ENCODE assay signal across 14 cellular contexts in genomic region chr17:41973457-41973856, GRCh38. TPM values are rescaled to one million over a fixed set of nuclear protein-coding genes. Genes with fewer than 3 reads are reported as not detected.
A peak's percentile ranks its signal among the peaks of the same experiment; 100 is the strongest.
DNase-seq lines count a peak whose midpoint lies in the region; ATAC-seq and TF ChIP-seq lines count a peak whose summit lies in the region.
"Had no signal": no experiment of that assay in that cellular context is flagged by ENCODE, and none has a peak within 500 bp of the region (broad histone marks: within the 10 kb centered on the region; RNA-seq: fewer than 3 reads in every experiment).

No MANE protein-coding gene starts in this region.

- no peak overlapping the region for H3K14ac ChIP-seq in neuronal stem cell (ENCODE audit: low read length)

- H4K91ac ChIP-seq in neuronal stem cell (ENCODE audit: low read depth, low read length, poor library complexity) = no peak overlapping the region

- H3K18ac ChIP-seq in neuronal stem cell (ENCODE audit: low read length) = no peak overlapping the region

- H3K9me3 ChIP-seq in Panc1 (ENCODE audit: control insufficient read depth, insufficient read depth, low read depth, low read length) (no peaks in the 10 kb centered on the region), esophagus muscularis mucosa (no peaks in the 10 kb centered on the region), neuronal stem cell (replicated peaks in 1 of 2; ENCODE audit: control insufficient read depth in 2 of 2, insufficient read depth in 1 of 2, low read depth in 1 of 2, low read length in 2 of 2) (peaks cover 4 to 7% of the 10 kb centered on the region in 2 donors)
- H3K9me3 ChIP-seq: thoracic aorta had no signal

- intact Hi-C loops in Panc1 (cut with micrococcal nuclease; ENCODE audit: unreplicated experiment) = no loop called here
- intact Hi-C loops in esophagus muscularis mucosa (cut with DNase I) = no loop called here

- H3K36me3 ChIP-seq in Panc1 (ENCODE audit: control insufficient read depth, insufficient read depth, low read length) (no peaks in the 10 kb centered on the region), esophagus muscularis mucosa (peaks cover 64 to 96% (median 83%) of the 10 kb centered on the region in 4 donors), neuronal stem cell (replicated peaks in 1 of 2; ENCODE audit: control insufficient read depth in 2 of 2, insufficient read depth in 2 of 2, low read length in 2 of 2) (peaks cover 72 to 99% of the 10 kb centered on the region in 2 donors)

- no peak for TF ChIP-seq EP300 in esophagus muscularis mucosa (IDR thresholded peaks at IDR 0.05)

- peaks cover 3% of the 10 kb centered on the region for H3K79me1 ChIP-seq in neuronal stem cell (ENCODE audit: low read depth, low read length)

- H2BK120ac ChIP-seq in neuronal stem cell (ENCODE audit: low read depth, low read length) = no peak overlapping the region

- H4K8ac ChIP-seq in neuronal stem cell (ENCODE audit: low read depth, low read length) = no peak overlapping the region

- no peak for TF ChIP-seq POLR2A in esophagus muscularis mucosa (IDR thresholded peaks at IDR 0.05; ENCODE audit: low read depth)

- no peak overlapping the region for H2BK5ac ChIP-seq in neuronal stem cell (ENCODE audit: low read length)

- no peak for ATAC-seq in Panc1
- ATAC-seq in stimulated activated naive CD8-positive, alpha-beta T cell treated with anti-CD3 and anti-CD28 coated beads, Interleukin-15, Interleukin-2, amounts not matched to agents 100 U/mL and 50 U/mL, for 24 hours = no peak

- H2AFZ ChIP-seq in neuronal stem cell (ENCODE audit: low read length) = no peak overlapping the region
- H2AFZ ChIP-seq: parathyroid adenoma had no signal

- H3K27ac ChIP-seq in 22Rv1 (0 out of 2 replicates have a peak overlapping the region, but pooled peaks have one; percentile 4), Panc1 (ENCODE audit: low read length) (0 out of 2 replicates have a peak overlapping the region, but pooled peaks have one; percentile 29), esophagus muscularis mucosa (replicated peaks in 1 of 4) (peak overlapping the region; percentile 49 to 76 (median 66)), neuronal stem cell (replicated peaks; ENCODE audit: low read length) (no peak overlapping the region)
- H3K27ac ChIP-seq: parathyroid adenoma, thoracic aorta had no signal

- 69% methylated on average over 17 of the region's 21 CpGs for WGBS in esophagus muscularis mucosa
- WGBS in neuronal stem cell (ENCODE audit: extremely low coverage in 2 of 2, insufficient read length in 2 of 2, insufficient replicate concordance in 1 of 2), 2 donors = no CpG with 5 or more reads among the region's 21 CpGs

- no peak overlapping the region for H3K4me2 ChIP-seq in neuronal stem cell (ENCODE audit: insufficient read depth, low read length, poor library complexity, severe bottlenecking)

- CTCF ChIA-PET in Panc1 (lab: Charles Lee) = interaction anchor here (1.3 kb wide), 1 partner anchor 10 kb away, joined by 8 read pairs; no protein-coding TSS in a partner anchor

- H2BK15ac ChIP-seq in neuronal stem cell (ENCODE audit: low read length) = no peak overlapping the region

- TF ChIP-seq CTCF in 22Rv1 (IDR thresholded peaks at IDR 0.05) = no peak
- TF ChIP-seq CTCF in Panc1 (IDR thresholded peaks at IDR 0.05) = no peak
- TF ChIP-seq CTCF in esophagus muscularis mucosa (IDR thresholded peaks at IDR 0.05) = no peak

- H3K4ac ChIP-seq in neuronal stem cell (ENCODE audit: low read length) = no peak overlapping the region

- no peak overlapping the region for H2AK5ac ChIP-seq in neuronal stem cell (ENCODE audit: low read depth, low read length)

- in situ Hi-C loops in Panc1 (cut with HindIII; ENCODE audit: low pct_unique_long_range_greater_than_20kb, low sequenced_read_pairs) = no loop called here

- peak overlapping the region; percentile 90 for H3K23ac ChIP-seq in neuronal stem cell (ENCODE audit: low read depth, low read length, poor library complexity)

- no peak overlapping the region for H2BK12ac ChIP-seq in neuronal stem cell (ENCODE audit: low read length)

- POLR2A ChIA-PET in Panc1 (lab: Charles Lee) = interaction anchor here (0.6 kb wide), 1 partner anchor 31 kb away, joined by 4 read pairs; no protein-coding TSS in a partner anchor

- H3K27me3 ChIP-seq in Panc1 (ENCODE audit: control insufficient read depth, insufficient read depth, low read length) = no peaks in the 10 kb centered on the region
- H3K27me3 ChIP-seq in esophagus muscularis mucosa = no peaks in the 10 kb centered on the region
- no peaks in the 10 kb centered on the region for H3K27me3 ChIP-seq in neuronal stem cell (ENCODE audit: control insufficient read depth in 3 of 3, insufficient read depth in 3 of 3, low read depth in 1 of 3, low read length in 3 of 3)

- no peak overlapping the region for H3K4me3 ChIP-seq in Panc1 (ENCODE audit: low read depth in 2 of 2, low read length in 2 of 2)
- no peak overlapping the region for H3K4me3 ChIP-seq in esophagus muscularis mucosa
- peak overlapping the region in 1 of 2 donors; percentile 50 for H3K4me3 ChIP-seq in neuronal stem cell (ENCODE audit: low read length in 2 of 2)
- H3K4me3 ChIP-seq: thoracic aorta had no signal

- no TSS peak for BruUV-seq in Panc1 (replicated peaks; lab: Mats Ljungman, UMichigan)

- H3K4me1 ChIP-seq in Panc1 (ENCODE audit: control insufficient read depth, insufficient read depth, low read length) (peaks cover 25% of the 10 kb centered on the region), esophagus muscularis mucosa (peaks cover 17 to 84% (median 80%) of the 10 kb centered on the region in 4 donors), neuronal stem cell (ENCODE audit: control insufficient read depth in 2 of 2, insufficient read depth in 1 of 2, low read depth in 1 of 2, low read length in 2 of 2) (peaks cover 0 to 2% of the 10 kb centered on the region in 2 donors)

- DNase-seq in Panc1 (ENCODE audit: low read depth, low spot score) (no peak), esophagus muscularis mucosa (ENCODE audit: extremely low spot score) (no peak), neuronal stem cell (ENCODE audit: low spot score) (no peak), Kasumi-1 (lab: John Stamatoyannopoulos, UW) (no peak), COLO829 (ENCODE audit: low spot score) (no peak), DMS 273 treated with DMSO at 0.1 percent for 48 hours (lab: John Stamatoyannopoulos, UW) (no peak)
- no peak for DNase-seq in stimulated activated naive CD8-positive, alpha-beta T cell treated with anti-CD3 and anti-CD28 coated beads, Interleukin-15, Interleukin-2, amounts not matched to agents 100 U/mL and 50 U/mL, for 24 hours
- DNase-seq: activated CD4-positive, CD25-positive, alpha-beta regulatory T cell; NCI-H446 treated with DMSO at 0.1 percent for 48 hours; SIG-M5; stimulated activated CD4-positive, alpha-beta T cell treated with anti-CD3 and anti-CD28 coated beads, Interleukin-4, amount 100 ng/mL, for 4 hours had no signal

- peak overlapping the region; percentile 30 for H3K9ac ChIP-seq in neuronal stem cell (ENCODE audit: low read depth, low read length, poor library complexity)
- H3K9ac ChIP-seq: parathyroid adenoma had no signal

RNA-seq across cellular contexts. Expression of gene CNP, which starts 6.9 kb away (rescaled TPM):
- total RNA-seq in Panc1 (2021; ENCODE audit: unreplicated experiment) (79.9 TPM), esophagus muscularis mucosa (100 to 1,000 TPM in 1 of 4 donors, 10 to 100 TPM in 3; 68.9 to 101 (median 78.5) TPM)
- 103 TPM for polyA plus RNA-seq in Panc1 (2012; ENCODE audit: insufficient read length)
- 44.2 TPM for polyA plus RNA-seq in neuronal stem cell (2013, experiment 1 of 2)
- 43.2 TPM for polyA plus RNA-seq in neuronal stem cell (2013, experiment 2 of 2)

RNA-seq across cellular contexts. Expression of gene ODAD4, which starts 43.0 kb away (rescaled TPM):
- total RNA-seq in Panc1 (2021; ENCODE audit: unreplicated experiment) (0.69 TPM), esophagus muscularis mucosa (1 to 10 TPM in 2 of 4 donors, under 1 TPM in 2; 0.33 to 1.7 (median 1.1) TPM)
- polyA plus RNA-seq in Panc1 (2012; ENCODE audit: insufficient read length) = 0.94 TPM
- 4.5 TPM for polyA plus RNA-seq in neuronal stem cell (2013, experiment 1 of 2)
- polyA plus RNA-seq in neuronal stem cell (2013, experiment 2 of 2) = 4.2 TPM

RNA-seq across cellular contexts. Expression of gene DNAJC7, which starts 43.8 kb away (rescaled TPM):
- 72.0 TPM for total RNA-seq in Panc1 (2021; ENCODE audit: unreplicated experiment)
- polyA plus RNA-seq in Panc1 (2012; ENCODE audit: insufficient read length) = 76.8 TPM
- 10 to 100 TPM; 43.1 to 51.1 (median 44.4) TPM for total RNA-seq in esophagus muscularis mucosa
- 57.3 TPM for polyA plus RNA-seq in neuronal stem cell (2013, experiment 1 of 2)
- 54.2 TPM for polyA plus RNA-seq in neuronal stem cell (2013, experiment 2 of 2)

RNA-seq across cellular contexts. Expression of gene NKIRAS2, which starts 46.4 kb away (rescaled TPM):
- total RNA-seq in Panc1 (2021; ENCODE audit: unreplicated experiment) (22.4 TPM), esophagus muscularis mucosa (10 to 100 TPM; 44.0 to 74.3 (median 59.0) TPM)
- 31.7 TPM for polyA plus RNA-seq in Panc1 (2012; ENCODE audit: insufficient read length)
- 49.7 TPM for polyA plus RNA-seq in neuronal stem cell (2013, experiment 1 of 2)
- polyA plus RNA-seq in neuronal stem cell (2013, experiment 2 of 2) = 50.2 TPM

RNA-seq across cellular contexts. Expression of gene ACLY, which starts 54.7 kb away (rescaled TPM):
- total RNA-seq in Panc1 (2021; ENCODE audit: unreplicated experiment) (225 TPM), esophagus muscularis mucosa (10 to 100 TPM; 52.3 to 87.7 (median 71.3) TPM)
- polyA plus RNA-seq in Panc1 (2012; ENCODE audit: insufficient read length) = 176 TPM
- 106 TPM for polyA plus RNA-seq in neuronal stem cell (2013, experiment 1 of 2)
- 109 TPM for polyA plus RNA-seq in neuronal stem cell (2013, experiment 2 of 2)
